Comparison of ENCODE assay signal across 26 cellular contexts in the genomic region with DNA sequence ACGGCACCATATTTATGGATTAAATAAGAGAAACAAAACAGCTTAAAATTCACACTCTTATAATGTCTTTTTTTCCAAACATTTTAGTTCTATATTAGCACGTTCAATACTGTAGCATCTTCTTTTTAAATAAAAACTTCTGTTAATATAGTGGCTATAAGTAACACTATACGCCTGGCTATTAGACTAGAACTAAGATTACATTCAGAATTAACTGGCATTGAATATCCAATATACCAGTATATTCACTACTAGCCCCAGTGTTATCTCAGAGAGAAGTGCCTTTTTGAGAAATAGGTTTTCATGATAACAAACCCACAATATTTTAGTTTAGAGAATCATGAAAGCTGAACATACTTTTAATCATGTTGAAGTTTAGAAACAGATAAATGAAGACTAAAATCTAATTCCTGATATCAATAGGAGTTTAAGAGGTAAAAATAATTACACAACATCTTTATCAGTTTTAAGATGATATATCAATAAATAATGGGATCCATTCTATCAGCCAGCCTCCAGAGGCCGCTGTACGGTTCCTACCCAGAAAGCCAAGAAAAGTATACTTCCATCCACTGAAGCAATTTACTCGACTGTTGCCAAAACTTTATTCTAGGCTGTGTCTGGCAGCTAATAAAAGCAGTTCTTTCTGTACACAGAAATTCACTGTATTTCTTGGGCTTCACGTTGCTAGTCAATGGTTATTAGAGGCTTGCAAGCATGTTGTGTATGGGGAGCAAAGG.
DNase-seq lines count a peak whose midpoint lies in the region; ATAC-seq, FAIRE-seq and TF ChIP-seq lines count a peak whose summit lies in the region.
"Had no signal": no experiment of that assay in that cellular context is flagged by ENCODE, and none has a peak within 500 bp of the region (broad histone marks: within the 10 kb centered on the region; RNA-seq: fewer than 3 reads in every experiment).

No MANE protein-coding gene starts in this region.

- peak; percentile 24 to 39 for TF ChIP-seq CTCF in mammary epithelial cell (conservative IDR thresholded peaks at IDR 0.05 in 1 of 2, IDR thresholded peaks at IDR 0.05 in 1 of 2; ENCODE audit: extremely low read depth in 1 of 2, insufficient read depth in 1 of 2, low read depth in 1 of 2, low read length in 2 of 2)
- TF ChIP-seq CTCF in breast epithelium (IDR thresholded peaks at IDR 0.05): no peak
- TF ChIP-seq CTCF in OCI-LY7 (conservative IDR thresholded peaks at IDR 0.05; ENCODE audit: low read length): peak; percentile 34
- no peak for TF ChIP-seq CTCF in H1 (IDR thresholded peaks at IDR 0.05; ENCODE audit: control extremely low read depth in 1 of 3, insufficient read depth in 1 of 3, low read depth in 1 of 3, low read length in 3 of 3)
- TF ChIP-seq CTCF in left lung (IDR thresholded peaks at IDR 0.05): no peak
- no peak for TF ChIP-seq CTCF in psoas muscle (IDR thresholded peaks at IDR 0.05)

- no peaks in the 10 kb centered on the region for H3K36me3 ChIP-seq in mammary epithelial cell (ENCODE audit: insufficient read depth, low read length)
- no peaks in the 10 kb centered on the region for H3K36me3 ChIP-seq in breast epithelium
- no peaks in the 10 kb centered on the region for H3K36me3 ChIP-seq in OCI-LY7 (ENCODE audit: insufficient read depth, low read length)
- H3K36me3 ChIP-seq in H1 (ENCODE audit: control insufficient read depth in 2 of 4, insufficient read depth in 4 of 4, low read length in 3 of 4): no peaks in the 10 kb centered on the region
- no peaks in the 10 kb centered on the region for H3K36me3 ChIP-seq in left lung
- H3K36me3 ChIP-seq in psoas muscle (ENCODE audit: insufficient read depth in 1 of 2, low read depth in 1 of 2): no peaks in the 10 kb centered on the region
- H3K36me3 ChIP-seq: heart left ventricle, spleen had no signal

- DNase-seq in mammary epithelial cell (no peak), breast epithelium (ENCODE audit: low spot score in 2 of 2) (no peak), OCI-LY7 (ENCODE audit: low spot score) (no peak), H1 (ENCODE audit: low read depth in 1 of 2, low spot score in 2 of 2) (no peak), left lung (no peak), psoas muscle (no peak), activated gamma-delta T cell (lab: John Stamatoyannopoulos, UW) (no peak)
- DNase-seq: activated CD4-positive, alpha-beta T cell treated with anti-CD3 and anti-CD28 coated beads for 36 hours; activated CD8-positive, alpha-beta T cell treated with anti-CD3 and anti-CD28 coated beads, Interleukin-2, amount 10 ng/mL, durations not matched to agents 7 days and 5 days; activated effector memory CD4-positive, alpha-beta T cell treated with Interleukin-2 at 50 U/mL for 16 hours; activated naive CD8-positive, alpha-beta T cell treated with anti-CD3 and anti-CD28 coated beads for 36 hours; activated T-cell treated with anti-CD3 and anti-CD28 coated beads for 4 hours; COR-L47; GM23248; heart left ventricle; NCI-H1048; NCI-H187 treated with DMSO at 0.1 percent for 48 hours; NCI-H226; NCI-H69; right cardiac atrium; spleen; stimulated activated CD4-positive, alpha-beta T cell treated with anti-CD3 and anti-CD28 coated beads, Interleukin-2, amount 100 ng/mL, for 48 hours; T-helper 2 cell; trophoblast cell had no signal

- WGBS in mammary epithelial cell (ENCODE audit: low coverage, missing lambda C conversion rate): 68% methylated on average over 7 of the region's 7 CpGs
- 93% methylated on average over 7 of the region's 7 CpGs; no CpG with 5 or more reads in 1 of the 2 experiments for WGBS in H1 (ENCODE audit: extremely low coverage in 1 of 2, insufficient coverage in 1 of 2, insufficient read length in 1 of 2, insufficient replicate concordance in 2 of 2, low coverage in 1 of 2, low lambda C conversion rate in 2 of 2, missing lambda C conversion rate in 1 of 2), 2 experiments
- 72 to 82% (median 78%) methylated on average over 7 of the region's 7 CpGs for WGBS in psoas muscle, 3 donors

- no peak overlapping the region for H4K5ac ChIP-seq in H1 (ENCODE audit: insufficient read length, low read depth, low read length)

- H3K27ac ChIP-seq in mammary epithelial cell (ENCODE audit: insufficient read depth, low read depth, low read length) (no peak overlapping the region), breast epithelium (no peak overlapping the region), OCI-LY7 (ENCODE audit: low read depth, low read length, poor library complexity, severe bottlenecking) (no peak overlapping the region), H1 (ENCODE audit: low read depth, low read length) (no peak overlapping the region), left lung (no peak overlapping the region), psoas muscle (no peak overlapping the region)
- H3K27ac ChIP-seq: GM23248, heart left ventricle, parathyroid adenoma, spleen had no signal

- TF ChIP-seq EP300 in H1 (IDR thresholded peaks at IDR 0.05; ENCODE audit: borderline replicate concordance in 1 of 2, low read depth in 2 of 2, low read length in 2 of 2): no peak

- no peak overlapping the region for H2BK120ac ChIP-seq in H1 (replicated peaks; ENCODE audit: low read depth, low read length)

- CTCF ChIA-PET in mammary epithelial cell (lab: Charles Lee; ENCODE audit: low non-redundant PET): no interaction called here
- CTCF ChIA-PET in OCI-LY7 (lab: Charles Lee; ENCODE audit: unreplicated experiment): no interaction called here
- CTCF ChIA-PET in H1 (lab: Charles Lee; ENCODE audit: partially characterized antibody): interaction anchor here (0.9 to 1.2 kb wide), 3 partner anchors 11 to 33 kb away, joined by 3 to 4 read pairs (median 3); no protein-coding TSS in a partner anchor

- H3K79me2 ChIP-seq in mammary epithelial cell (ENCODE audit: insufficient read depth, low read length): no peaks in the 10 kb centered on the region
- H3K79me2 ChIP-seq in OCI-LY7 (ENCODE audit: insufficient read depth, low read depth, low read length): no peaks in the 10 kb centered on the region
- no peaks in the 10 kb centered on the region for H3K79me2 ChIP-seq in H1 (ENCODE audit: control insufficient read depth in 1 of 2, insufficient read depth in 2 of 2, low read length in 2 of 2)
- H3K79me2 ChIP-seq: parathyroid adenoma had no signal

- ATAC-seq in left lung (no peak), psoas muscle (no peak), GM18505 (IDR thresholded peaks at IDR 0.05; ENCODE audit: unreplicated experiment) (no peak)
- ATAC-seq: activated CD4-positive, alpha-beta T cell treated with anti-CD3 and anti-CD28 coated beads for 36 hours; activated CD8-positive, alpha-beta T cell treated with anti-CD3 and anti-CD28 coated beads, Interleukin-2, amount 10 ng/mL, durations not matched to agents 7 days and 5 days; heart left ventricle; right cardiac atrium had no signal

- H3K4me2 ChIP-seq in mammary epithelial cell (ENCODE audit: insufficient read depth, low read depth, low read length) (no peak overlapping the region), OCI-LY7 (ENCODE audit: low read length) (no peak overlapping the region), H1 (ENCODE audit: insufficient read depth in 1 of 2, low read depth in 2 of 2, low read length in 2 of 2) (no peak overlapping the region)

- H2BK5ac ChIP-seq in H1 (ENCODE audit: low read depth, low read length): no peak overlapping the region

- no peak overlapping the region for H4K91ac ChIP-seq in H1 (replicated peaks; ENCODE audit: insufficient read length, low read length)

- H3K9ac ChIP-seq in mammary epithelial cell (ENCODE audit: insufficient read depth, low read length) (no peak overlapping the region), H1 (replicated peaks in 1 of 4; ENCODE audit: extremely low read depth in 1 of 4, low read depth in 3 of 4, low read length in 3 of 4) (no peak overlapping the region)
- H3K9ac ChIP-seq: GM23248, parathyroid adenoma had no signal

- no peak overlapping the region for H3K14ac ChIP-seq in H1 (ENCODE audit: insufficient read length)

- FAIRE-seq in H1 (lab: Jason Lieb, UNC): no peak

- no peak overlapping the region for H3K56ac ChIP-seq in H1 (replicated peaks; ENCODE audit: insufficient read length, low read depth, low read length)

- H3K9me2 ChIP-seq in OCI-LY7 (ENCODE audit: insufficient read depth, low read length): no peaks in the 10 kb centered on the region

- no peaks in the 10 kb centered on the region for H3K23me2 ChIP-seq in H1 (ENCODE audit: low read depth, low read length)

- no peak for TF ChIP-seq POLR2A in breast epithelium (IDR thresholded peaks at IDR 0.05)
- no peak for TF ChIP-seq POLR2A in H1 (IDR thresholded peaks at IDR 0.05; ENCODE audit: control extremely low read depth in 1 of 2, low read depth in 2 of 2, low read length in 2 of 2)
- no peak for TF ChIP-seq POLR2A in GM18505 (IDR thresholded peaks at IDR 0.05; ENCODE audit: borderline replicate concordance, extremely low read depth, insufficient read depth, insufficient read length)

- H3K4me1 ChIP-seq in mammary epithelial cell (ENCODE audit: insufficient read depth, low read length) (peaks cover 3% of the 10 kb centered on the region), breast epithelium (no peaks in the 10 kb centered on the region), OCI-LY7 (ENCODE audit: insufficient read depth, low read length, poor library complexity, severe bottlenecking) (no peaks in the 10 kb centered on the region), H1 (replicated peaks in 1 of 4; ENCODE audit: control insufficient read depth in 3 of 4, insufficient read depth in 4 of 4, low read length in 3 of 4) (peaks cover 0 to 3% (median 1%) of the 10 kb centered on the region in 4 experiments; a peak in 3 of 7 replicates), left lung (no peaks in the 10 kb centered on the region), psoas muscle (no peaks in the 10 kb centered on the region)
- H3K4me1 ChIP-seq: heart left ventricle, parathyroid adenoma, spleen had no signal

- no peaks in the 10 kb centered on the region for H3K9me3 ChIP-seq in mammary epithelial cell (replicated peaks; ENCODE audit: insufficient read depth, low read length)
- no peaks in the 10 kb centered on the region for H3K9me3 ChIP-seq in breast epithelium
- H3K9me3 ChIP-seq in OCI-LY7 (ENCODE audit: low read length): peaks cover 11% of the 10 kb centered on the region; the same call in 1 of the 2 replicates
- H3K9me3 ChIP-seq in H1 (ENCODE audit: insufficient read depth in 2 of 2, low read depth in 1 of 2, low read length in 1 of 2): peaks cover 6 to 7% of the 10 kb centered on the region in 2 experiments; a peak in 2 of 4 replicates
- H3K9me3 ChIP-seq in left lung: peaks cover 0 to 14% of the 10 kb centered on the region in 2 donors
- no peaks in the 10 kb centered on the region for H3K9me3 ChIP-seq in psoas muscle

- no peaks in the 10 kb centered on the region for H4K20me1 ChIP-seq in mammary epithelial cell (ENCODE audit: insufficient read depth, low read length)
- H4K20me1 ChIP-seq in OCI-LY7 (ENCODE audit: insufficient read depth, low read length): no peaks in the 10 kb centered on the region
- H4K20me1 ChIP-seq in H1 (replicated peaks in 1 of 2; ENCODE audit: control insufficient read depth in 1 of 2, insufficient read depth in 2 of 2, low read length in 2 of 2): no peaks in the 10 kb centered on the region

- no peak overlapping the region for H3K4me3 ChIP-seq in mammary epithelial cell (replicated peaks in 1 of 3; ENCODE audit: insufficient read depth in 1 of 3, low read depth in 2 of 3, low read length in 3 of 3)
- no peak overlapping the region for H3K4me3 ChIP-seq in breast epithelium
- H3K4me3 ChIP-seq in OCI-LY7 (ENCODE audit: low read depth, low read length, poor library complexity, severe bottlenecking): no peak overlapping the region
- no peak overlapping the region for H3K4me3 ChIP-seq in H1 (ENCODE audit: extremely low read depth in 1 of 4, insufficient read depth in 2 of 4, low read depth in 3 of 4, low read length in 4 of 4)
- H3K4me3 ChIP-seq in left lung: no peak overlapping the region
- H3K4me3 ChIP-seq in psoas muscle: no peak overlapping the region
- H3K4me3 ChIP-seq: GM23248, heart left ventricle, spleen had no signal

- TF ChIP-seq RAD21 in H1 (IDR thresholded peaks at IDR 0.05 in 1 of 2, conservative IDR thresholded peaks at IDR 0.05 in 1 of 2; ENCODE audit: low read depth in 2 of 2, low read length in 2 of 2): 0 out of 4 replicates have a peak, but pooled peaks of 1 of the 2 experiments have one; percentile 2

- no peak overlapping the region for H2AK5ac ChIP-seq in H1 (ENCODE audit: low read depth, low read length)

- no peak overlapping the region for H2BK20ac ChIP-seq in H1 (ENCODE audit: low read length)

- H3K27me3 ChIP-seq in mammary epithelial cell (ENCODE audit: insufficient read depth, low read length) (no peaks in the 10 kb centered on the region), breast epithelium (no peaks in the 10 kb centered on the region), H1 (replicated peaks in 1 of 4; ENCODE audit: control insufficient read depth in 3 of 4, extremely low read depth in 1 of 4, insufficient read depth in 3 of 4, low read length in 3 of 4) (no peaks in the 10 kb centered on the region), left lung (no peaks in the 10 kb centered on the region), psoas muscle (ENCODE audit: insufficient read depth in 3 of 3, low read length in 2 of 3) (no peaks in the 10 kb centered on the region)
- H3K27me3 ChIP-seq: heart left ventricle, spleen had no signal

- no peak overlapping the region for H2BK15ac ChIP-seq in H1 (ENCODE audit: low read length)

- POLR2A ChIA-PET in OCI-LY7 (lab: Charles Lee): interaction anchor here (0.7 to 1.7 kb wide), 6 partner anchors 9 to 36 kb away, joined by 3 to 5 read pairs (median 3); no protein-coding TSS in a partner anchor
- POLR2A ChIA-PET in H1 (lab: Charles Lee; ENCODE audit: partially characterized antibody): no interaction called here

- in situ Hi-C loops in mammary epithelial cell (cut with MboI; ENCODE audit: low sequenced_read_pairs in 2 of 2): no loop called here

- no peak overlapping the region for H3K23ac ChIP-seq in H1 (ENCODE audit: insufficient read length)

- no peaks in the 10 kb centered on the region for H3K79me1 ChIP-seq in H1 (ENCODE audit: low read depth, low read length)

- intact Hi-C loops in mammary epithelial cell (cut with micrococcal nuclease): loop anchor here (2.0 kb wide), 1 partner anchor 633 kb away; no protein-coding TSS in a partner anchor
- intact Hi-C loops in breast epithelium (cut with DNase I; ENCODE audit: low total_unique reads): no loop called here
- intact Hi-C loops in OCI-LY7 (cut with micrococcal nuclease; ENCODE audit: unreplicated experiment): no loop called here
- intact Hi-C loops in left lung (cut with DNase I): no loop called here
- intact Hi-C loops in psoas muscle (cut with DNase I): no loop called here

- BruUV-seq in mammary epithelial cell (replicated peaks; lab: Mats Ljungman, UMichigan) (no TSS peak), OCI-LY7 (replicated peaks; lab: Mats Ljungman, UMichigan) (no TSS peak)

- no peak overlapping the region for H3K18ac ChIP-seq in H1 (ENCODE audit: extremely low read depth, low read length)

- H3K4ac ChIP-seq in H1 (replicated peaks; ENCODE audit: insufficient read length, low read depth, low read length): no peak overlapping the region

- no peak overlapping the region for H2BK12ac ChIP-seq in H1 (ENCODE audit: low read depth, low read length)

- dilution Hi-C loops in mammary epithelial cell (cut with HindIII; ENCODE audit: low sequenced_read_pairs): no loop called here

- H4K8ac ChIP-seq in H1 (ENCODE audit: extremely low read depth, insufficient read depth, low read length): no peak overlapping the region

- H2AFZ ChIP-seq in mammary epithelial cell (ENCODE audit: low read depth, low read length) (no peak overlapping the region), OCI-LY7 (ENCODE audit: low read length) (no peak overlapping the region), H1 (ENCODE audit: low read length) (0 out of 2 replicates have a peak overlapping the region, but pooled peaks have one; percentile 77)
- H2AFZ ChIP-seq: GM23248, parathyroid adenoma had no signal

Comparison
In these comparisons a context has a peak if more than half of its experiments do, and no peak if none do; other contexts are left out.
1. CTCF ChIP-seq: peak in mammary epithelial cell (2 of 2) and OCI-LY7 (single experiment); none in breast epithelium (0 of 3), H1 (0 of 3), left lung (0 of 2) and psoas muscle (single experiment).